In genomic region chr12:26704684-26705475, GRCh38 we compare ENCODE assay signal across 10 cellular contexts.
A peak's percentile ranks its signal among the peaks of the same experiment; 100 is the strongest.
DNase-seq lines count a peak whose midpoint lies in the region; ATAC-seq, FAIRE-seq and TF ChIP-seq lines count a peak whose summit lies in the region.
"Had no signal": no experiment of that assay in that cellular context is flagged by ENCODE, and none has a peak within 500 bp of the region (broad histone marks: within the 10 kb centered on the region; RNA-seq: fewer than 3 reads in every experiment).

No MANE protein-coding gene starts in this region.

- H3K9me3 ChIP-seq in osteoblast (ENCODE audit: low read depth, low read length): no peaks in the 10 kb centered on the region

- no peak for TF ChIP-seq CTCF in fibroblast of pulmonary artery (IDR thresholded peaks at IDR 0.05; ENCODE audit: low read length, missing control alignments)
- TF ChIP-seq CTCF in osteoblast (IDR thresholded peaks at IDR 0.05; ENCODE audit: extremely low read depth, low read depth, low read length): no peak

- H3K27me3 ChIP-seq in osteoblast (ENCODE audit: insufficient read depth, low read length): no peaks in the 10 kb centered on the region

- FAIRE-seq in G401.6 (lab: Jason Lieb, UNC): peak; percentile 97

- H4K20me1 ChIP-seq in osteoblast (ENCODE audit: insufficient read depth, low read length): no peaks in the 10 kb centered on the region

- H3K4me3 ChIP-seq in fibroblast of pulmonary artery (replicated peaks; ENCODE audit: low read depth, low read length) (no peak overlapping the region), osteoblast (ENCODE audit: insufficient read depth, low read length) (no peak overlapping the region)

- peaks cover 0 to 6% of the 10 kb centered on the region in 2 donors for H3K9me3 Mint-ChIP-seq in activated naive CD4-positive, alpha-beta T cell treated with anti-CD3 and anti-CD28 coated beads, Interleukin-2, amount 50 U/mL, for 72 hours
- H3K9me3 Mint-ChIP-seq: immature natural killer cell had no signal

- H3K79me2 ChIP-seq in osteoblast (ENCODE audit: insufficient read depth, low read length): no peaks in the 10 kb centered on the region

- H3K4me2 ChIP-seq in osteoblast (ENCODE audit: insufficient read depth, low read length): peak overlapping the region; percentile 34

- H3K36me3 Mint-ChIP-seq in activated naive CD4-positive, alpha-beta T cell treated with anti-CD3 and anti-CD28 coated beads, Interleukin-2, amount 50 U/mL, for 72 hours: peaks cover 7 to 8% of the 10 kb centered on the region in 2 donors

- no peak overlapping the region for H3K27ac Mint-ChIP-seq in activated naive CD4-positive, alpha-beta T cell treated with anti-CD3 and anti-CD28 coated beads, Interleukin-2, amount 50 U/mL, for 72 hours
- H3K27ac Mint-ChIP-seq: immature natural killer cell had no signal

- no peak overlapping the region for H2AFZ ChIP-seq in osteoblast (ENCODE audit: low read length)

- DNase-seq in NOMO-1 treated with dmso at 0.1 percent for 144 hours (lab: John Stamatoyannopoulos, UW; ENCODE audit: unreplicated experiment) (peak; percentile 25), fibroblast of pulmonary artery (ENCODE audit: low read depth) (peak; percentile 57), osteoblast (ENCODE audit: insufficient read length, low spot score, missing footprints) (peak; percentile 19), occipital lobe (lab: John Stamatoyannopoulos, UW) (no peak), NCI-H524 treated with DMSO at 0.1 percent for 48 hours (lab: John Stamatoyannopoulos, UW) (no peak)
- no peak for DNase-seq in activated naive CD4-positive, alpha-beta T cell treated with anti-CD3 and anti-CD28 coated beads, Interleukin-2, amount 50 U/mL, for 72 hours (ENCODE audit: low spot score in 2 of 2)
- DNase-seq: cortex of kidney, immature natural killer cell had no signal

- peaks cover 15% of the 10 kb centered on the region for H3K4me1 ChIP-seq in osteoblast (ENCODE audit: insufficient read depth, low read length)

- H3K36me3 ChIP-seq in osteoblast (ENCODE audit: insufficient read depth, low read length): no peaks in the 10 kb centered on the region

- peak overlapping the region; percentile 27 for H3K27ac ChIP-seq in osteoblast (ENCODE audit: low read depth, low read length)

- ATAC-seq in activated naive CD4-positive, alpha-beta T cell treated with anti-CD3 and anti-CD28 coated beads, Interleukin-2, amount 50 U/mL, for 72 hours: no peak
- no peak for ATAC-seq in HG02678 (IDR thresholded peaks at IDR 0.05; ENCODE audit: unreplicated experiment)

Comparison
In these comparisons a context has a peak if more than half of its experiments do, and no peak if none do; other contexts are left out.
1. DNase-seq: peak in NOMO-1 treated with dmso at 0.1 percent for 144 hours (single experiment), fibroblast of pulmonary artery (single experiment) and osteoblast (single experiment); none in occipital lobe (single experiment), activated naive CD4-positive, alpha-beta T cell treated with anti-CD3 and anti-CD28 coated beads, Interleukin-2, amount 50 U/mL, for 72 hours (0 of 2) and NCI-H524 treated with DMSO at 0.1 percent for 48 hours (single experiment).